ENCODE assay signal across 25 cellular contexts in the genomic region with DNA sequence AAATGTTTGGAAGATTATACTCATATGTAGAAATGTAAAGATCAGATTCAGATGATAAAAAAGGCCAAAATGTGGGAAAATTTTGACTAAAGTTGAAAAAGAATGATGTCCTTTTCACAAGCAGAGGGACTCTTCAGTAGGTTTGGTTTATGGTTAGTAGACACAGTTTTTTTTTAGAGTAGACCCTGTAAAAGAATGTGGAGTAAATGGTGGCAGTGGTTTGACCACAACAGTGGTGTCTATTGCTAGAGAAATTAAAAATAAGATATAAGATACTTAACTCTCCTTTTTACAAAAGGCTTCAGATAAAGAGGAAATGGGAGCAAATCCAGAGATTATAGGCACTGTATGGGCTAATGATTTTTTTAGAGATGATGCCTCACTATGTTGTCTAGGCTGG. TPM values are rescaled to one million over a fixed set of nuclear protein-coding genes. Genes with fewer than 3 reads are reported as not detected.
DNase-seq lines count a peak whose midpoint lies in the region; ATAC-seq, FAIRE-seq and TF ChIP-seq lines count a peak whose summit lies in the region.
"Had no signal": no experiment of that assay in that cellular context is flagged by ENCODE, and none has a peak within 500 bp of the region (broad histone marks: within the 10 kb centered on the region; RNA-seq: fewer than 3 reads in every experiment).

No MANE protein-coding gene starts in this region.

- TF ChIP-seq CTCF in mesothelial cell of epicardium (IDR thresholded peaks at IDR 0.05; ENCODE audit: unreplicated experiment) = no peak

- H3K9me3 Mint-ChIP-seq in activated naive CD4-positive, alpha-beta T cell treated with anti-CD3 and anti-CD28 coated beads for 36 hours = peaks cover 6% of the 10 kb centered on the region
- H3K9me3 Mint-ChIP-seq in activated naive CD4-positive, alpha-beta T cell treated with anti-CD3 and anti-CD28 coated beads, Interleukin-2, amount 10 ng/mL, durations not matched to agents 7 days and 5 days = peaks cover 7% of the 10 kb centered on the region
- peaks cover 8% of the 10 kb centered on the region for H3K9me3 Mint-ChIP-seq in activated CD4-positive, alpha-beta memory T cell treated with anti-CD3 and anti-CD28 coated beads for 36 hours
- H3K9me3 Mint-ChIP-seq in mesothelial cell of epicardium = peaks cover 1% of the 10 kb centered on the region
- no peaks in the 10 kb centered on the region for H3K9me3 Mint-ChIP-seq in stimulated activated naive B cell treated with anti-CD40 and anti-IgM and Interleukin-4, amounts not matched to agents 10 μg/mL and 1 μg/mL and 100 μg/mL, for 72 hours

- peak overlapping the region; percentile 41 for H3K27ac Mint-ChIP-seq in activated naive CD4-positive, alpha-beta T cell treated with anti-CD3 and anti-CD28 coated beads for 36 hours
- H3K27ac Mint-ChIP-seq in activated naive CD4-positive, alpha-beta T cell treated with anti-CD3 and anti-CD28 coated beads, Interleukin-2, amount 10 ng/mL, durations not matched to agents 7 days and 5 days = no peak overlapping the region
- peak overlapping the region; percentile 28 for H3K27ac Mint-ChIP-seq in activated CD4-positive, alpha-beta memory T cell treated with anti-CD3 and anti-CD28 coated beads for 36 hours
- peak overlapping the region; percentile 70 for H3K27ac Mint-ChIP-seq in mesothelial cell of epicardium
- peak overlapping the region; percentile 79 for H3K27ac Mint-ChIP-seq in stimulated activated naive B cell treated with anti-CD40 and anti-IgM and Interleukin-4, amounts not matched to agents 10 μg/mL and 1 μg/mL and 100 μg/mL, for 72 hours

- no peak for FAIRE-seq in GM12891 (lab: Jason Lieb, UNC)

- ATAC-seq in stimulated activated naive B cell treated with anti-CD40 and anti-IgM and Interleukin-4, amounts not matched to agents 10 μg/mL and 1 μg/mL and 100 μg/mL, for 72 hours (replicated peaks) = no peak
- ATAC-seq: body of pancreas, foreskin keratinocyte had no signal

- H3K4me3 Mint-ChIP-seq in activated naive CD4-positive, alpha-beta T cell treated with anti-CD3 and anti-CD28 coated beads for 36 hours = no peak overlapping the region
- no peak overlapping the region for H3K4me3 Mint-ChIP-seq in activated naive CD4-positive, alpha-beta T cell treated with anti-CD3 and anti-CD28 coated beads, Interleukin-2, amount 10 ng/mL, durations not matched to agents 7 days and 5 days
- H3K4me3 Mint-ChIP-seq in activated CD4-positive, alpha-beta memory T cell treated with anti-CD3 and anti-CD28 coated beads for 36 hours = no peak overlapping the region
- H3K4me3 Mint-ChIP-seq in mesothelial cell of epicardium = no peak overlapping the region
- peak overlapping the region in 1 of 2 donors; percentile 43 for H3K4me3 Mint-ChIP-seq in stimulated activated naive B cell treated with anti-CD40 and anti-IgM and Interleukin-4, amounts not matched to agents 10 μg/mL and 1 μg/mL and 100 μg/mL, for 72 hours

- no peak for TF ChIP-seq POLR2A in GM12891 (IDR thresholded peaks at IDR 0.05; ENCODE audit: low read depth, low read length)

- intact Hi-C loops in activated naive CD4-positive, alpha-beta T cell treated with anti-CD3 and anti-CD28 coated beads for 36 hours (cut with micrococcal nuclease) = loop anchor here (5.0 kb wide), 1 partner anchor 175 kb away; a partner anchor contains a TSS
- intact Hi-C loops in activated CD4-positive, alpha-beta memory T cell treated with anti-CD3 and anti-CD28 coated beads for 36 hours (cut with micrococcal nuclease) = no loop called here

- H3K27me3 Mint-ChIP-seq in activated naive CD4-positive, alpha-beta T cell treated with anti-CD3 and anti-CD28 coated beads for 36 hours (ENCODE audit: low read depth) = no peaks in the 10 kb centered on the region
- H3K27me3 Mint-ChIP-seq in activated naive CD4-positive, alpha-beta T cell treated with anti-CD3 and anti-CD28 coated beads, Interleukin-2, amount 10 ng/mL, durations not matched to agents 7 days and 5 days = no peaks in the 10 kb centered on the region
- H3K27me3 Mint-ChIP-seq in activated CD4-positive, alpha-beta memory T cell treated with anti-CD3 and anti-CD28 coated beads for 36 hours = no peaks in the 10 kb centered on the region
- H3K27me3 Mint-ChIP-seq in mesothelial cell of epicardium (ENCODE audit: low read depth) = no peaks in the 10 kb centered on the region
- no peaks in the 10 kb centered on the region for H3K27me3 Mint-ChIP-seq in stimulated activated naive B cell treated with anti-CD40 and anti-IgM and Interleukin-4, amounts not matched to agents 10 μg/mL and 1 μg/mL and 100 μg/mL, for 72 hours

- CTCF ChIA-PET in activated naive CD4-positive, alpha-beta T cell treated with anti-CD3 and anti-CD28 coated beads for 36 hours (lab: Charles Lee) = no interaction called here
- CTCF ChIA-PET in activated naive CD4-positive, alpha-beta T cell treated with anti-CD3 and anti-CD28 coated beads, Interleukin-2, amount 10 ng/mL, durations not matched to agents 7 days and 5 days (lab: Charles Lee) = no interaction called here
- CTCF ChIA-PET in activated CD4-positive, alpha-beta memory T cell treated with anti-CD3 and anti-CD28 coated beads for 36 hours (lab: Charles Lee) = no interaction called here

- peaks cover 89% of the 10 kb centered on the region for H3K4me1 Mint-ChIP-seq in activated naive CD4-positive, alpha-beta T cell treated with anti-CD3 and anti-CD28 coated beads for 36 hours (ENCODE audit: low read depth)
- H3K4me1 Mint-ChIP-seq in activated naive CD4-positive, alpha-beta T cell treated with anti-CD3 and anti-CD28 coated beads, Interleukin-2, amount 10 ng/mL, durations not matched to agents 7 days and 5 days = peaks cover 73% of the 10 kb centered on the region
- peaks cover 81% of the 10 kb centered on the region for H3K4me1 Mint-ChIP-seq in activated CD4-positive, alpha-beta memory T cell treated with anti-CD3 and anti-CD28 coated beads for 36 hours (ENCODE audit: low read depth)
- peaks cover 52% of the 10 kb centered on the region for H3K4me1 Mint-ChIP-seq in mesothelial cell of epicardium
- peaks cover 33 to 71% of the 10 kb centered on the region in 2 donors for H3K4me1 Mint-ChIP-seq in stimulated activated naive B cell treated with anti-CD40 and anti-IgM and Interleukin-4, amounts not matched to agents 10 μg/mL and 1 μg/mL and 100 μg/mL, for 72 hours

- DNase-seq in activated naive CD4-positive, alpha-beta T cell treated with anti-CD3 and anti-CD28 coated beads for 36 hours = no peak
- no peak for DNase-seq in activated naive CD4-positive, alpha-beta T cell treated with anti-CD3 and anti-CD28 coated beads, Interleukin-2, amount 10 ng/mL, durations not matched to agents 7 days and 5 days
- DNase-seq in activated CD4-positive, alpha-beta memory T cell treated with anti-CD3 and anti-CD28 coated beads for 36 hours = no peak
- DNase-seq in mesothelial cell of epicardium (ENCODE audit: low spot score in 2 of 2, unreplicated experiment in 2 of 2) = no peak
- no peak for DNase-seq in stimulated activated naive B cell treated with anti-CD40 and anti-IgM and Interleukin-4, amounts not matched to agents 10 μg/mL and 1 μg/mL and 100 μg/mL, for 72 hours
- DNase-seq in GM12891 (ENCODE audit: insufficient read length, low spot score) = no peak
- no peak for DNase-seq in CD1c-positive myeloid dendritic cell (ENCODE audit: extremely low spot score)
- no peak for DNase-seq in stimulated activated CD4-positive, alpha-beta T cell treated with anti-CD3 and anti-CD28 coated beads, Interleukin-2, amount 100 ng/mL, for 48 hours
- DNase-seq: activated CD4-positive, CD25-positive, alpha-beta regulatory T cell; activated T-cell treated with anti-CD3 and anti-CD28 coated beads, Interleukin-2, amount 50 U/mL, for 48 hours; AML-193; effector CD4-positive, alpha-beta T cell; erythroblast; foreskin keratinocyte; HCEC 1CT; hippocampal formation; islet precursor cell; NCI-H1436; NCI-H524 treated with DMSO at 0.1 percent for 48 hours; occipital lobe; RPMI8226; stimulated activated CD4-positive, alpha-beta T cell treated with anti-CD3 and anti-CD28 coated beads, Interleukin-4, amount 100 ng/mL, for 1 hour; T1000; upper lobe of left lung had no signal

- H3K36me3 Mint-ChIP-seq in activated naive CD4-positive, alpha-beta T cell treated with anti-CD3 and anti-CD28 coated beads for 36 hours (ENCODE audit: low read depth) = peaks cover 21% of the 10 kb centered on the region
- peaks cover 53% of the 10 kb centered on the region for H3K36me3 Mint-ChIP-seq in activated naive CD4-positive, alpha-beta T cell treated with anti-CD3 and anti-CD28 coated beads, Interleukin-2, amount 10 ng/mL, durations not matched to agents 7 days and 5 days
- H3K36me3 Mint-ChIP-seq in activated CD4-positive, alpha-beta memory T cell treated with anti-CD3 and anti-CD28 coated beads for 36 hours = peaks cover 20% of the 10 kb centered on the region
- peaks cover 13% of the 10 kb centered on the region for H3K36me3 Mint-ChIP-seq in mesothelial cell of epicardium
- peaks cover 11 to 29% of the 10 kb centered on the region in 2 donors for H3K36me3 Mint-ChIP-seq in stimulated activated naive B cell treated with anti-CD40 and anti-IgM and Interleukin-4, amounts not matched to agents 10 μg/mL and 1 μg/mL and 100 μg/mL, for 72 hours

- POLR2A ChIA-PET in activated CD4-positive, alpha-beta memory T cell treated with anti-CD3 and anti-CD28 coated beads for 36 hours (lab: Charles Lee) = no interaction called here

TF ChIP-seq in GM12891, 5 proteins besides CTCF, POLR2A, EP300 and RAD21:
- TF ChIP-seq POLR2AphosphoS5 (IDR thresholded peaks at IDR 0.05; ENCODE audit: low read depth, low read length) (no peak), POU2F2 (IDR thresholded peaks at IDR 0.05; ENCODE audit: low read depth, low read length) (no peak), TAF1 (IDR thresholded peaks at IDR 0.05; ENCODE audit: low read depth, low read length) (no peak), SPI1 (IDR thresholded peaks at IDR 0.05; ENCODE audit: low read depth, low read length) (no peak), PAX5 (IDR thresholded peaks at IDR 0.05; ENCODE audit: insufficient read depth, low read length, severe bottlenecking) (no peak)
TF ChIP-seq in GM12891: peak in this region for 0.

RNA-seq across cellular contexts. Expression of a gene that starts 21.8 kb away (rescaled TPM):
- total RNA-seq in activated naive CD4-positive, alpha-beta T cell treated with anti-CD3 and anti-CD28 coated beads for 36 hours = 100 to 1,000 TPM; 170 TPM
- total RNA-seq in activated CD4-positive, alpha-beta memory T cell treated with anti-CD3 and anti-CD28 coated beads for 36 hours = 100 to 1,000 TPM; 211 to 213 TPM
- 107 to 114 TPM (median 110 TPM) in 3 replicates for total RNA-seq in mesothelial cell of epicardium
- polyA plus RNA-seq in GM12891 (2012; ENCODE audit: low read depth, missing spikeins) = 75.0 TPM

RNA-seq across cellular contexts. Expression of a gene that starts 54.3 kb away (rescaled TPM):
- total RNA-seq in activated naive CD4-positive, alpha-beta T cell treated with anti-CD3 and anti-CD28 coated beads for 36 hours = 100 to 1,000 TPM; 126 to 135 TPM
- total RNA-seq in activated CD4-positive, alpha-beta memory T cell treated with anti-CD3 and anti-CD28 coated beads for 36 hours = 100 to 1,000 TPM; 128 TPM
- total RNA-seq in mesothelial cell of epicardium = 76.6 to 85.8 TPM (median 78.3 TPM) in 3 replicates
- polyA plus RNA-seq in GM12891 (2012; ENCODE audit: low read depth, missing spikeins) = 33.3 TPM
